1 cellular context compared by ENCODE assay signal in the genomic region with DNA sequence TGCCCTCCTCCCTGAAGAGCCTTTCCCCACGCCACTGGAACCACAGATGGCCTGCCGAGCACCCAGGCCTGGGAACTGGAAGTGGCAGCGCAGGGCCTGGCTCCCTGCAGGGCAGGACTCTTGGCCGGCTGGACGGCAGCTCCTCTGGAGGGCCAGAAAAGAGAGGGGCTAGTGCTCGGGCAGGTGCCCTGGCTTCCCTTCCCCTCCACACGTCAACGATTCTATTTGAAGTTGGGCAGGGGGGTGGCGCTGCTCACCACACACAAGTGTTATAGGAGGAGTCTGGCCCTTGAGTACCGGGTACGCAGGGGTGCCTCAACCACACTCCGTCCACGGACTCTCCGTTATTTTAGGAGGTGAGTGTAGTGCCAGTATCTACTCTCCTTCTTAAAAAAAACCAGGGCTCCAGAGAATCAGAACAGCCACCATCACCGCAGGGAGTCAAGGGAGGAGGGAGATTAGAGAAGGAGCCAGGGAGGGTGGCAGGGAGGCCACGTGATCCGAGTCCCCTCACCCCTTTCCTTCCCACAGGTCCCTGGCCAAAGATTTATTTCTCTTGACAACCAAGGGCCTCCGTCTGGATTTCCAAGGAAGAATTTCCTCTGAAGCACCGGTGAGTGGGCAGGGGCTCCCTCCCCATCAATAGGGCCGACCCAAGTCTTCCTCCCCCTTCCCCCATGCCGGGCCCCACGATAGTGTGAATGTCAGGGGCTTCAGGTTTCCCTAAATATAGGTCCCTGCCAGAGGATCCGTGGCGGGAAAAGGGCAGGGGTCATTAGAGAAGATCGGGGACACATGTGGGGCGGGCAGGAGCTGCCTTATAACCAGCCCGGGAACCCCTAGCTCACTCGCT.
TF ChIP-seq lines count a peak whose summit lies in the region.

No MANE protein-coding gene starts in this region.

TF ChIP-seq in HCT116, 20 proteins besides CTCF, POLR2A, EP300 and RAD21 (continued from another document):
- TF ChIP-seq ELF1 (IDR thresholded peaks at IDR 0.05; ENCODE audit: borderline replicate concordance, low read depth) (no peak), YY1 (IDR thresholded peaks at IDR 0.05; ENCODE audit: extremely low read depth, insufficient replicate concordance, low read depth, low read length) (peak; percentile 19), CEBPB (IDR thresholded peaks at IDR 0.05; ENCODE audit: low read depth) (no peak), EGR1 (IDR thresholded peaks at IDR 0.05; ENCODE audit: low read depth) (no peak), POLR2AphosphoS5 (IDR thresholded peaks at IDR 0.05; ENCODE audit: low read depth, low read length) (peak; percentile 71), SP1 (IDR thresholded peaks at IDR 0.05; ENCODE audit: low read depth) (no peak), TCF7L2 (IDR thresholded peaks at IDR 0.05; ENCODE audit: borderline replicate concordance, extremely low read depth, insufficient read depth, insufficient read length) (peak; percentile 71), ZFX (IDR thresholded peaks at IDR 0.05) (no peak), EZH2 (IDR thresholded peaks at IDR 0.05) (no peak)
- TF ChIP-seq, protein P1, sequence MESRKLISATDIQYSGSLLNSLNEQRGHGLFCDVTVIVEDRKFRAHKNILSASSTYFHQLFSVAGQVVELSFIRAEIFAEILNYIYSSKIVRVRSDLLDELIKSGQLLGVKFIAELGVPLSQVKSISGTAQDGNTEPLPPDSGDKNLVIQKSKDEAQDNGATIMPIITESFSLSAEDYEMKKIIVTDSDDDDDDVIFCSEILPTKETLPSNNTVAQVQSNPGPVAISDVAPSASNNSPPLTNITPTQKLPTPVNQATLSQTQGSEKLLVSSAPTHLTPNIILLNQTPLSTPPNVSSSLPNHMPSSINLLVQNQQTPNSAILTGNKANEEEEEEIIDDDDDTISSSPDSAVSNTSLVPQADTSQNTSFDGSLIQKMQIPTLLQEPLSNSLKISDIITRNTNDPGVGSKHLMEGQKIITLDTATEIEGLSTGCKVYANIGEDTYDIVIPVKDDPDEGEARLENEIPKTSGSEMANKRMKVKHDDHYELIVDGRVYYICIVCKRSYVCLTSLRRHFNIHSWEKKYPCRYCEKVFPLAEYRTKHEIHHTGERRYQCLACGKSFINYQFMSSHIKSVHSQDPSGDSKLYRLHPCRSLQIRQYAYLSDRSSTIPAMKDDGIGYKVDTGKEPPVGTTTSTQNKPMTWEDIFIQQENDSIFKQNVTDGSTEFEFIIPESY (IDR thresholded peaks at IDR 0.05; ENCODE audit: extremely low read depth, insufficient replicate concordance, low read length), result no peak
- TF ChIP-seq, protein P2, sequence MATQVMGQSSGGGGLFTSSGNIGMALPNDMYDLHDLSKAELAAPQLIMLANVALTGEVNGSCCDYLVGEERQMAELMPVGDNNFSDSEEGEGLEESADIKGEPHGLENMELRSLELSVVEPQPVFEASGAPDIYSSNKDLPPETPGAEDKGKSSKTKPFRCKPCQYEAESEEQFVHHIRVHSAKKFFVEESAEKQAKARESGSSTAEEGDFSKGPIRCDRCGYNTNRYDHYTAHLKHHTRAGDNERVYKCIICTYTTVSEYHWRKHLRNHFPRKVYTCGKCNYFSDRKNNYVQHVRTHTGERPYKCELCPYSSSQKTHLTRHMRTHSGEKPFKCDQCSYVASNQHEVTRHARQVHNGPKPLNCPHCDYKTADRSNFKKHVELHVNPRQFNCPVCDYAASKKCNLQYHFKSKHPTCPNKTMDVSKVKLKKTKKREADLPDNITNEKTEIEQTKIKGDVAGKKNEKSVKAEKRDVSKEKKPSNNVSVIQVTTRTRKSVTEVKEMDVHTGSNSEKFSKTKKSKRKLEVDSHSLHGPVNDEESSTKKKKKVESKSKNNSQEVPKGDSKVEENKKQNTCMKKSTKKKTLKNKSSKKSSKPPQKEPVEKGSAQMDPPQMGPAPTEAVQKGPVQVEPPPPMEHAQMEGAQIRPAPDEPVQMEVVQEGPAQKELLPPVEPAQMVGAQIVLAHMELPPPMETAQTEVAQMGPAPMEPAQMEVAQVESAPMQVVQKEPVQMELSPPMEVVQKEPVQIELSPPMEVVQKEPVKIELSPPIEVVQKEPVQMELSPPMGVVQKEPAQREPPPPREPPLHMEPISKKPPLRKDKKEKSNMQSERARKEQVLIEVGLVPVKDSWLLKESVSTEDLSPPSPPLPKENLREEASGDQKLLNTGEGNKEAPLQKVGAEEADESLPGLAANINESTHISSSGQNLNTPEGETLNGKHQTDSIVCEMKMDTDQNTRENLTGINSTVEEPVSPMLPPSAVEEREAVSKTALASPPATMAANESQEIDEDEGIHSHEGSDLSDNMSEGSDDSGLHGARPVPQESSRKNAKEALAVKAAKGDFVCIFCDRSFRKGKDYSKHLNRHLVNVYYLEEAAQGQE (IDR thresholded peaks at IDR 0.05; ENCODE audit: low read depth), result no peak
- TF ChIP-seq, protein P3, sequence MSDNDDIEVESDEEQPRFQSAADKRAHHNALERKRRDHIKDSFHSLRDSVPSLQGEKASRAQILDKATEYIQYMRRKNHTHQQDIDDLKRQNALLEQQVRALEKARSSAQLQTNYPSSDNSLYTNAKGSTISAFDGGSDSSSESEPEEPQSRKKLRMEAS (IDR thresholded peaks at IDR 0.05), result no peak
TF ChIP-seq in HCT116: peak in this region for 3.
